Comparison of ENCODE assay signal across 11 cellular contexts in genomic region chr19:49440439-49441209, GRCh38. TPM values are rescaled to one million over a fixed set of nuclear protein-coding genes. Genes with fewer than 3 reads are reported as not detected.
DNase-seq lines count a peak whose midpoint lies in the region; ATAC-seq and TF ChIP-seq lines count a peak whose summit lies in the region.
"Had no signal": no experiment of that assay in that cellular context is flagged by ENCODE, and none has a peak within 500 bp of the region (broad histone marks: within the 10 kb centered on the region; RNA-seq: fewer than 3 reads in every experiment).

No MANE protein-coding gene starts in this region.

- BruUV-seq in Caco-2 (replicated peaks; lab: Mats Ljungman, UMichigan) = no TSS peak

- CTCF ChIA-PET in Caco-2 (lab: Charles Lee) = no interaction called here

- ATAC-seq in GM21526 (IDR thresholded peaks at IDR 0.05; ENCODE audit: low FRiP score, unreplicated experiment) = no peak

- H3K36me3 Mint-ChIP-seq in Caco-2 (ENCODE audit: insufficient read depth, unreplicated experiment) (peaks cover 10% of the 10 kb centered on the region), osteocyte (ENCODE audit: unreplicated experiment) (no peaks in the 10 kb centered on the region)

- no peak for DNase-seq in Caco-2
- peak; percentile 27 for DNase-seq in NCI-H82 treated with DMSO at 0.1 percent for 48 hours (lab: John Stamatoyannopoulos, UW; ENCODE audit: unreplicated experiment)
- DNase-seq in esophagus muscularis mucosa (ENCODE audit: extremely low spot score) = no peak
- DNase-seq in osteocyte (ENCODE audit: extremely low spot score, unreplicated experiment) = no peak
- no peak for DNase-seq in Ammon's horn (ENCODE audit: low spot score)
- no peak for DNase-seq in erythroblast (lab: John Stamatoyannopoulos, UW)
- DNase-seq: GF-D8, HCEC 1CT had no signal

- no peak for TF ChIP-seq EP300 in esophagus muscularis mucosa (IDR thresholded peaks at IDR 0.05)

- no peak for TF ChIP-seq POLR2A in esophagus muscularis mucosa (IDR thresholded peaks at IDR 0.05; ENCODE audit: low read depth)
- no peak for TF ChIP-seq POLR2A in erythroblast (IDR thresholded peaks at IDR 0.05; ENCODE audit: low read length)

- POLR2A ChIA-PET in Caco-2 (lab: Charles Lee) = no interaction called here

- H3K9me3 Mint-ChIP-seq in Caco-2 (ENCODE audit: unreplicated experiment) = peaks cover 8% of the 10 kb centered on the region
- H3K9me3 Mint-ChIP-seq in osteocyte (ENCODE audit: unreplicated experiment) = no peaks in the 10 kb centered on the region

- TF ChIP-seq CTCF in Caco-2 (IDR thresholded peaks at IDR 0.05; ENCODE audit: insufficient read depth in 1 of 2, low read depth in 1 of 2, low read length in 1 of 2, severe bottlenecking in 1 of 2, unreplicated experiment in 1 of 2) (no peak), esophagus muscularis mucosa (IDR thresholded peaks at IDR 0.05) (no peak), osteocyte (IDR thresholded peaks at IDR 0.05) (no peak)

- H3K9me3 ChIP-seq in Caco-2 = no peaks in the 10 kb centered on the region
- no peaks in the 10 kb centered on the region for H3K9me3 ChIP-seq in esophagus muscularis mucosa

- H3K4me3 Mint-ChIP-seq in Caco-2 (ENCODE audit: unreplicated experiment) (peak overlapping the region; percentile 70), osteocyte (ENCODE audit: unreplicated experiment) (peak overlapping the region; percentile 20)

- no peaks in the 10 kb centered on the region for H3K36me3 ChIP-seq in Caco-2 (ENCODE audit: control insufficient read depth, insufficient read depth, low read length)
- no peaks in the 10 kb centered on the region for H3K36me3 ChIP-seq in esophagus muscularis mucosa

- 31% methylated on average over 19 of the region's 19 CpGs for WGBS in esophagus muscularis mucosa

- H3K27me3 Mint-ChIP-seq in Caco-2 (ENCODE audit: insufficient read depth, unreplicated experiment) = peaks cover 45% of the 10 kb centered on the region
- peaks cover 68% of the 10 kb centered on the region for H3K27me3 Mint-ChIP-seq in osteocyte (ENCODE audit: unreplicated experiment)

- H3K4me3 ChIP-seq in Caco-2 (ENCODE audit: low read depth, low read length) (0 out of 2 replicates have a peak overlapping the region, but pooled peaks have one; percentile 9), esophagus muscularis mucosa (peak overlapping the region; percentile 58 to 84 (median 64))

- 0 out of 2 replicates have a peak, but pooled peaks cover 3% of the 10 kb centered on the region for H3K4me1 ChIP-seq in Caco-2
- peaks cover 17 to 47% (median 31%) of the 10 kb centered on the region in 4 donors for H3K4me1 ChIP-seq in esophagus muscularis mucosa

- peaks cover 23% of the 10 kb centered on the region for H3K4me1 Mint-ChIP-seq in Caco-2 (ENCODE audit: low read depth, unreplicated experiment)
- peaks cover 23% of the 10 kb centered on the region for H3K4me1 Mint-ChIP-seq in osteocyte (ENCODE audit: unreplicated experiment)

- intact Hi-C loops in Caco-2 (cut with micrococcal nuclease; ENCODE audit: unreplicated experiment) = no loop called here
- intact Hi-C loops in esophagus muscularis mucosa (cut with DNase I) = loop anchor here (2.0 to 5.0 kb wide), 3 partner anchors 76 to 213 kb away; no protein-coding TSS in a partner anchor

- H3K27ac Mint-ChIP-seq in Caco-2 (ENCODE audit: unreplicated experiment) = peak overlapping the region; percentile 4
- H3K27ac Mint-ChIP-seq in osteocyte (ENCODE audit: unreplicated experiment) = no peak overlapping the region

- H3K27ac ChIP-seq in esophagus muscularis mucosa (replicated peaks in 1 of 4) = peak overlapping the region in 1 of 4 donors; percentile 2

- H3K27me3 ChIP-seq in Caco-2 (replicated peaks; ENCODE audit: control insufficient read depth, insufficient read depth, low read length) (peaks cover 6% of the 10 kb centered on the region), esophagus muscularis mucosa (peaks cover 0 to 75% (median 46%) of the 10 kb centered on the region in 4 donors)

RNA-seq across cellular contexts. Expression of gene SLC17A7, which starts 0.7 kb away (rescaled TPM):
- total RNA-seq in Caco-2 (2022) (0.21 and 0.36 TPM in 2 replicates), esophagus muscularis mucosa (1 to 10 TPM in 2 of 4 donors, under 1 TPM in 2; 0.83 to 5.2 (median 1.3) TPM), osteocyte (0.34 and 0.54 TPM in 2 replicates)

RNA-seq across cellular contexts. Expression of gene PIH1D1, which starts 11.0 kb away (rescaled TPM):
- total RNA-seq in Caco-2 (2022) (150 and 167 TPM in 2 replicates), esophagus muscularis mucosa (10 to 100 TPM; 73.6 to 84.0 (median 78.4) TPM), osteocyte (80.2 and 84.5 TPM in 2 replicates)

RNA-seq across cellular contexts. Expression of gene ALDH16A1, which starts 12.4 kb away (rescaled TPM):
- total RNA-seq in Caco-2 (2022) = 42.1 and 45.0 TPM in 2 replicates
- total RNA-seq in esophagus muscularis mucosa = 10 to 100 TPM; 22.1 to 29.1 (median 26.2) TPM
- 31.8 and 34.0 TPM in 2 replicates for total RNA-seq in osteocyte

RNA-seq across cellular contexts. Expression of gene GFY, which starts 15.4 kb away (rescaled TPM):
- total RNA-seq in Caco-2 (2022) = 0.25 TPM in 1 of 2 replicates, not detected in the other
- not detected for total RNA-seq in esophagus muscularis mucosa
- not detected in 2 replicates for total RNA-seq in osteocyte
- total RNA-seq: OCI-LY7, renal cortical epithelial cell had no signal

RNA-seq across cellular contexts. Expression of gene PTH2, which starts 17.4 kb away (rescaled TPM):
- total RNA-seq in Caco-2 (2022) (not detected in 2 replicates), esophagus muscularis mucosa (not detected), osteocyte (not detected in 2 replicates)
- total RNA-seq: renal cortical epithelial cell had no signal
